9 cellular contexts compared by ENCODE assay signal in genomic region chr11:15650105-15650938, GRCh38.
DNase-seq lines count a peak whose midpoint lies in the region; ATAC-seq and TF ChIP-seq lines count a peak whose summit lies in the region.
"Had no signal": no experiment of that assay in that cellular context is flagged by ENCODE, and none has a peak within 500 bp of the region (broad histone marks: within the 10 kb centered on the region; RNA-seq: fewer than 3 reads in every experiment).

No MANE protein-coding gene starts in this region.

- H3K27me3 ChIP-seq in left lung: peaks cover 0 to 17% of the 10 kb centered on the region in 2 donors

- H3K36me3 ChIP-seq in left lung: no peaks in the 10 kb centered on the region

- H3K4me3 Mint-ChIP-seq in dendritic cell treated with granulocyte-macrophage colony-stimulating factor and Interleukin-4, amounts not matched to agents 40 ng/mL and 50 ng/mL, for 4 days: peak overlapping the region; percentile 64
- H3K4me3 Mint-ChIP-seq: T-helper 1 cell treated with Interleukin-12 subunit alpha and Interleukin-12 subunit beta and Interleukin-4 antibody, amounts not matched to agents 30 μg/mL and 1 μg/mL, for 36 hours had no signal

- ATAC-seq in GM18909 (IDR thresholded peaks at IDR 0.05; ENCODE audit: poor library complexity, unreplicated experiment) (peak; percentile 98), HG03175 (IDR thresholded peaks at IDR 0.05; ENCODE audit: unreplicated experiment) (peak; percentile 97), left lung (peak; percentile 100)

- H3K9me3 Mint-ChIP-seq in dendritic cell treated with granulocyte-macrophage colony-stimulating factor and Interleukin-4, amounts not matched to agents 40 ng/mL and 50 ng/mL, for 4 days: no peaks in the 10 kb centered on the region
- H3K9me3 Mint-ChIP-seq: T-helper 1 cell treated with Interleukin-12 subunit alpha and Interleukin-12 subunit beta and Interleukin-4 antibody, amounts not matched to agents 30 μg/mL and 1 μg/mL, for 36 hours had no signal

- DNase-seq in AML-193 (lab: John Stamatoyannopoulos, UW): peak; percentile 64 to 69
- DNase-seq in NCI-H345 treated with DMSO at 0.1 percent for 48 hours (lab: John Stamatoyannopoulos, UW; ENCODE audit: unreplicated experiment): peak; percentile 92
- DNase-seq in activated CD4-positive, alpha-beta T cell treated with anti-CD3 and anti-CD28 coated beads for 48 hours: peak; percentile 85
- DNase-seq in left lung: peak; percentile 91 to 98
- DNase-seq in stimulated activated CD4-positive, alpha-beta T cell treated with anti-CD3 and anti-CD28 coated beads, Interleukin-2, amount 100 ng/mL, for 24 hours: peak; percentile 72 to 84

- H3K9me3 ChIP-seq in left lung: no peaks in the 10 kb centered on the region

- peak; percentile 98 to 100 for TF ChIP-seq CTCF in left lung (IDR thresholded peaks at IDR 0.05)

- peaks cover 22% of the 10 kb centered on the region for H3K4me1 Mint-ChIP-seq in dendritic cell treated with granulocyte-macrophage colony-stimulating factor and Interleukin-4, amounts not matched to agents 40 ng/mL and 50 ng/mL, for 4 days (ENCODE audit: low read depth)

- intact Hi-C loops in dendritic cell treated with granulocyte-macrophage colony-stimulating factor and Interleukin-4, amounts not matched to agents 40 ng/mL and 50 ng/mL, for 4 days (cut with micrococcal nuclease): loop anchor here (2.0 to 10.0 kb wide), 6 partner anchors 92 to 1084 kb away; partner anchors contain the start of gene C11orf58
- intact Hi-C loops in left lung (cut with DNase I): loop anchor here in 1 of 2 donors (10.0 kb wide), 1 partner anchor 954 kb away; no protein-coding TSS in a partner anchor

- peaks cover 43% of the 10 kb centered on the region for H3K27me3 Mint-ChIP-seq in dendritic cell treated with granulocyte-macrophage colony-stimulating factor and Interleukin-4, amounts not matched to agents 40 ng/mL and 50 ng/mL, for 4 days

- peaks cover 5 to 15% of the 10 kb centered on the region in 2 donors for H3K4me1 ChIP-seq in left lung

- H3K27ac Mint-ChIP-seq in dendritic cell treated with granulocyte-macrophage colony-stimulating factor and Interleukin-4, amounts not matched to agents 40 ng/mL and 50 ng/mL, for 4 days: peak overlapping the region; percentile 77
- H3K27ac Mint-ChIP-seq: T-helper 1 cell treated with Interleukin-12 subunit alpha and Interleukin-12 subunit beta and Interleukin-4 antibody, amounts not matched to agents 30 μg/mL and 1 μg/mL, for 36 hours had no signal

- peak overlapping the region; percentile 6 to 69 for H3K27ac ChIP-seq in left lung

- no peaks in the 10 kb centered on the region for H3K36me3 Mint-ChIP-seq in dendritic cell treated with granulocyte-macrophage colony-stimulating factor and Interleukin-4, amounts not matched to agents 40 ng/mL and 50 ng/mL, for 4 days (ENCODE audit: low read depth)

- H3K4me3 ChIP-seq in left lung: peak overlapping the region; percentile 24 to 41

Comparison
In these comparisons a context has a peak if more than half of its experiments do, and no peak if none do; other contexts are left out.
1. Peak in every context shown above with its lines: DNase-seq, ATAC-seq, H3K4me3 ChIP-seq and H3K27ac ChIP-seq.